Comparison of ENCODE assay signal across 11 cellular contexts in genomic region chr10:95267261-95267660, GRCh38. TPM values are rescaled to one million over a fixed set of nuclear protein-coding genes. Genes with fewer than 3 reads are reported as not detected.
DNase-seq lines count a peak whose midpoint lies in the region; ATAC-seq and TF ChIP-seq lines count a peak whose summit lies in the region.
"Had no signal": no experiment of that assay in that cellular context is flagged by ENCODE, and none has a peak within 500 bp of the region (broad histone marks: within the 10 kb centered on the region; RNA-seq: fewer than 3 reads in every experiment).

No MANE protein-coding gene starts in this region.

- H3K4me3 ChIP-seq in HUES64 (ENCODE audit: low read length) (no peak overlapping the region), mammary epithelial cell (replicated peaks in 1 of 3; ENCODE audit: insufficient read depth in 1 of 3, low read depth in 2 of 3, low read length in 3 of 3) (no peak overlapping the region), mesenchymal stem cell (ENCODE audit: insufficient read depth in 1 of 2, low read depth in 1 of 2, low read length in 2 of 2) (no peak overlapping the region), tibial artery (no peak overlapping the region)

- CTCF ChIA-PET in mammary epithelial cell (lab: Charles Lee; ENCODE audit: low non-redundant PET), result no interaction called here

- H3K4ac ChIP-seq in mesenchymal stem cell (ENCODE audit: low read depth in 1 of 2, low read length in 2 of 2), result no peak overlapping the region

- H2BK120ac ChIP-seq in mesenchymal stem cell (ENCODE audit: low read depth, low read length), result no peak overlapping the region

- no peak overlapping the region for H2BK12ac ChIP-seq in mesenchymal stem cell (ENCODE audit: low read length in 2 of 2)

- no peak overlapping the region for H2BK15ac ChIP-seq in mesenchymal stem cell (ENCODE audit: low read depth, poor library complexity, severe bottlenecking)

- H4K20me1 ChIP-seq in mammary epithelial cell (ENCODE audit: insufficient read depth, low read length), result no peaks in the 10 kb centered on the region

- H2AFZ ChIP-seq in mammary epithelial cell (ENCODE audit: low read depth, low read length), result no peak overlapping the region
- H2AFZ ChIP-seq in mesenchymal stem cell (ENCODE audit: low read depth, low read length), result no peak overlapping the region

- no peak for DNase-seq in mammary epithelial cell
- no peak for DNase-seq in mesenchymal stem cell
- no peak for DNase-seq in tibial artery
- no peak for DNase-seq in activated naive CD4-positive, alpha-beta T cell treated with anti-CD3 and anti-CD28 coated beads, Interleukin-2, amount 50 U/mL, for 16 hours
- DNase-seq: activated CD4-positive, alpha-beta T cell treated with anti-CD3 and anti-CD28 coated beads, Interleukin-2, amount 50 U/mL, for 4 hours; amniotic stem cell; substantia nigra had no signal

- H3K79me2 ChIP-seq in mammary epithelial cell (ENCODE audit: insufficient read depth, low read length), result peaks cover 68% of the 10 kb centered on the region

- H4K91ac ChIP-seq in mesenchymal stem cell (ENCODE audit: low read length), result no peak overlapping the region

- no peak overlapping the region for H2AK5ac ChIP-seq in mesenchymal stem cell (ENCODE audit: low read length, severe bottlenecking)

- peaks cover 17% of the 10 kb centered on the region for H3K79me1 ChIP-seq in mesenchymal stem cell (replicated peaks; ENCODE audit: low read length, poor library complexity, severe bottlenecking)

- no peak overlapping the region for H3K23ac ChIP-seq in mesenchymal stem cell (ENCODE audit: low read length in 2 of 2)

- no peak overlapping the region for H3K14ac ChIP-seq in mesenchymal stem cell (ENCODE audit: low read length in 2 of 2)

- H3K27me3 ChIP-seq in HUES64 (ENCODE audit: insufficient read depth, low read length) (no peaks in the 10 kb centered on the region), mammary epithelial cell (ENCODE audit: insufficient read depth, low read length) (no peaks in the 10 kb centered on the region), mesenchymal stem cell (ENCODE audit: control insufficient read depth in 1 of 2, insufficient read depth in 1 of 2, low read length in 2 of 2) (no peaks in the 10 kb centered on the region), tibial artery (no peaks in the 10 kb centered on the region)

- no peak overlapping the region for H2BK5ac ChIP-seq in mesenchymal stem cell (ENCODE audit: low read depth, low read length, poor library complexity, severe bottlenecking)

- in situ Hi-C loops in mammary epithelial cell (cut with MboI; ENCODE audit: low sequenced_read_pairs in 2 of 2), result no loop called here

- H3K36me3 ChIP-seq in HUES64 (ENCODE audit: insufficient read depth, low read length) (peaks cover 68% of the 10 kb centered on the region), mammary epithelial cell (ENCODE audit: insufficient read depth, low read length) (peaks cover 34% of the 10 kb centered on the region), mesenchymal stem cell (ENCODE audit: control insufficient read depth in 1 of 2, insufficient read depth in 2 of 2, low read depth in 1 of 2, low read length in 2 of 2) (peaks cover 0 to 26% of the 10 kb centered on the region in 2 experiments), tibial artery (peaks cover 0 to 43% (median 31%) of the 10 kb centered on the region in 3 donors)

- H3K4me1 ChIP-seq in HUES64 (ENCODE audit: insufficient read depth, low read length), result peaks cover 43% of the 10 kb centered on the region
- H3K4me1 ChIP-seq in mammary epithelial cell (ENCODE audit: insufficient read depth, low read length), result peaks cover 50% of the 10 kb centered on the region
- peaks cover 18% of the 10 kb centered on the region for H3K4me1 ChIP-seq in mesenchymal stem cell (ENCODE audit: control insufficient read depth, insufficient read depth, low read depth, low read length)
- H3K4me1 ChIP-seq in tibial artery, result peaks cover 0 to 53% (median 28%) of the 10 kb centered on the region in 4 donors

- no peak overlapping the region for H4K8ac ChIP-seq in mesenchymal stem cell (ENCODE audit: low read length)

- dilution Hi-C loops in mammary epithelial cell (cut with HindIII; ENCODE audit: low sequenced_read_pairs), result no loop called here

- H3K27ac ChIP-seq in HUES64 (ENCODE audit: low read depth, low read length) (0 out of 2 replicates have a peak overlapping the region, but pooled peaks have one; percentile 57), mammary epithelial cell (ENCODE audit: insufficient read depth, low read depth, low read length) (peak overlapping the region; percentile 99), mesenchymal stem cell (ENCODE audit: low read length, poor library complexity, severe bottlenecking) (no peak overlapping the region), tibial artery (peak overlapping the region; percentile 69 to 74)

- TSS peak; percentile 91 for BruUV-seq in mammary epithelial cell (replicated peaks; lab: Mats Ljungman, UMichigan)

- H3K18ac ChIP-seq in mesenchymal stem cell (ENCODE audit: low read depth in 1 of 2, low read length in 2 of 2), result no peak overlapping the region

- intact Hi-C loops in mammary epithelial cell (cut with micrococcal nuclease), result loop anchor here (2.0 kb wide), 1 partner anchor 38 kb away; no protein-coding TSS in a partner anchor
- intact Hi-C loops in tibial artery (cut with DNase I; ENCODE audit: low total_unique reads), result no loop called here

- WGBS in HUES64, result 89% methylated on average over 1 of the region's 3 CpGs
- WGBS in mammary epithelial cell (ENCODE audit: low coverage, missing lambda C conversion rate), result 78% methylated on average over 3 of the region's 3 CpGs
- WGBS in mesenchymal stem cell, result no CpG with 5 or more reads among the region's 3 CpGs

- no peak for TF ChIP-seq CTCF in mammary epithelial cell (conservative IDR thresholded peaks at IDR 0.05 in 1 of 2, IDR thresholded peaks at IDR 0.05 in 1 of 2; ENCODE audit: extremely low read depth in 1 of 2, insufficient read depth in 1 of 2, low read depth in 1 of 2, low read length in 2 of 2)
- no peak for TF ChIP-seq CTCF in tibial artery (IDR thresholded peaks at IDR 0.05)

- no peak for ATAC-seq in GM19463 (IDR thresholded peaks at IDR 0.05; ENCODE audit: unreplicated experiment)
- ATAC-seq in GM21526 (IDR thresholded peaks at IDR 0.05; ENCODE audit: low FRiP score, unreplicated experiment), result no peak
- ATAC-seq: activated T-helper 17 cell treated with anti-CD3 and anti-CD28 coated beads, Interleukin-2, amount 50 U/mL, for 72 hours had no signal

- H3K9ac ChIP-seq in HUES64 (ENCODE audit: low read depth, low read length) (no peak overlapping the region), mammary epithelial cell (ENCODE audit: insufficient read depth, low read length) (peak overlapping the region; percentile 93), mesenchymal stem cell (ENCODE audit: low read length) (peak overlapping the region; percentile 78)

- H3K9me3 ChIP-seq in HUES64 (ENCODE audit: insufficient read depth, low read depth, low read length) (no peaks in the 10 kb centered on the region), mammary epithelial cell (replicated peaks; ENCODE audit: insufficient read depth, low read length) (no peaks in the 10 kb centered on the region), mesenchymal stem cell (ENCODE audit: control insufficient read depth, low read length) (no peaks in the 10 kb centered on the region), tibial artery (no peaks in the 10 kb centered on the region)

- H3K4me2 ChIP-seq in mammary epithelial cell (ENCODE audit: insufficient read depth, low read depth, low read length) (peak overlapping the region; percentile 65), mesenchymal stem cell (ENCODE audit: low read length, poor library complexity, severe bottlenecking) (no peak overlapping the region)

RNA-seq across cellular contexts. Expression of gene PDLIM1, which starts 23.5 kb away (rescaled TPM):
- polyA plus RNA-seq in HUES64 (2013, experiment 1 of 2), result 127 TPM
- polyA plus RNA-seq in HUES64 (2013, experiment 2 of 2), result 142 TPM
- 100 to 1,000 TPM; 105 to 364 TPM for total RNA-seq in mammary epithelial cell
- polyA plus RNA-seq in mammary epithelial cell, result 290 TPM
- polyA minus RNA-seq in mammary epithelial cell, result 643 TPM
- polyA plus RNA-seq in mesenchymal stem cell (2013, experiment 1 of 2), result 537 TPM
- polyA plus RNA-seq in mesenchymal stem cell (2013, experiment 2 of 2), result 536 TPM
